In the genomic region with DNA sequence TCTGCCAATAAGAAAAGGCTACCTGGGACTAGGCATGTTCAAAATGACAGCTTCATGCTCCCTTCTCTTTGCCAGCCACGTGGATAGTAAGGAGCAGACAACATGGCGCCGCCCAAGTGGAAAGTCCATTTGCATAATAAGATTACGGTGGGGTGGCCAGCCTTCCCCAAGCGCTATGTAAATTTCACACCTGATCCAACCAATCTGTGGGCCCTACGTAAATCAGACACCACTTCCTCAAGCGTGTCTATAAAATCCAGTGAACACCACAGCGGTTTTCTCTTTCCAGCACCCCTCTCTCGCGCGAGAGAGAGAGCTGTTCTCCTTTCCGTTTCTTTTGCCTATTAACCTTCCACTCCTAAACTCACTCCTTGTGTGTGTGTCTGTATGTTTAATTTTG, we compare ENCODE assay signal across 20 cellular contexts.
A peak's percentile ranks its signal among the peaks of the same experiment; 100 is the strongest.
DNase-seq lines count a peak whose midpoint lies in the region; ATAC-seq and TF ChIP-seq lines count a peak whose summit lies in the region.
"Had no signal": no experiment of that assay in that cellular context is flagged by ENCODE, and none has a peak within 500 bp of the region (broad histone marks: within the 10 kb centered on the region; RNA-seq: fewer than 3 reads in every experiment).

No MANE protein-coding gene starts in this region.

- no peaks in the 10 kb centered on the region for H3K36me3 ChIP-seq in testis (ENCODE audit: low read depth, missing control alignments)
- H3K36me3 ChIP-seq: esophagus muscularis mucosa, gastroesophageal sphincter had no signal

- no peak overlapping the region for H3K27ac Mint-ChIP-seq in chondrocyte (ENCODE audit: unreplicated experiment)
- H3K27ac Mint-ChIP-seq in CD4-positive, alpha-beta T cell = no peak overlapping the region
- H3K27ac Mint-ChIP-seq: activated naive CD4-positive, alpha-beta T cell treated with anti-CD3 and anti-CD28 coated beads, Interleukin-2, amount 50 U/mL, for 72 hours; B cell; memory B cell; naive thymus-derived CD4-positive, alpha-beta T cell had no signal

- WGBS in testis, 2 donors = 47 to 48% methylated on average over 11 to 12 of the region's 12 CpGs

- no peak overlapping the region for H3K27ac ChIP-seq in testis
- H3K27ac ChIP-seq in CD4-positive, alpha-beta T cell (ENCODE audit: low read depth, low read length) = no peak overlapping the region
- H3K27ac ChIP-seq: esophagus muscularis mucosa, gastroesophageal sphincter, parathyroid adenoma had no signal

- H3K27me3 ChIP-seq in testis = no peaks in the 10 kb centered on the region
- no peaks in the 10 kb centered on the region for H3K27me3 ChIP-seq in CD4-positive, alpha-beta T cell (ENCODE audit: control insufficient read depth, insufficient read depth, low read length)

- no peaks in the 10 kb centered on the region for H3K9me3 ChIP-seq in testis
- no peaks in the 10 kb centered on the region for H3K9me3 ChIP-seq in CD4-positive, alpha-beta T cell (ENCODE audit: control insufficient read depth, low read length)

- H3K4me1 Mint-ChIP-seq in chondrocyte (ENCODE audit: low read depth) = no peaks in the 10 kb centered on the region
- no peaks in the 10 kb centered on the region for H3K4me1 Mint-ChIP-seq in CD4-positive, alpha-beta T cell (ENCODE audit: low read depth)
- H3K4me1 Mint-ChIP-seq: B cell; memory B cell; naive thymus-derived CD4-positive, alpha-beta T cell had no signal

- CTCF ChIA-PET in CD4-positive, alpha-beta T cell (lab: Charles Lee) = no interaction called here

- H3K36me3 Mint-ChIP-seq in chondrocyte (ENCODE audit: low read depth) = no peaks in the 10 kb centered on the region
- no peaks in the 10 kb centered on the region for H3K36me3 Mint-ChIP-seq in CD4-positive, alpha-beta T cell (ENCODE audit: low read depth)
- H3K36me3 Mint-ChIP-seq: memory B cell; naive thymus-derived CD4-positive, alpha-beta T cell had no signal

- POLR2A ChIA-PET in CD4-positive, alpha-beta T cell (lab: Charles Lee) = no interaction called here

- no peak overlapping the region for H3K4me3 Mint-ChIP-seq in chondrocyte (ENCODE audit: unreplicated experiment)
- no peak overlapping the region for H3K4me3 Mint-ChIP-seq in CD4-positive, alpha-beta T cell
- H3K4me3 Mint-ChIP-seq: activated T-cell treated with anti-CD3 and anti-CD28 coated beads, Interleukin-2, amount 50 U/mL, for 4 hours; B cell; memory B cell; naive thymus-derived CD4-positive, alpha-beta T cell had no signal

- intact Hi-C loops in testis (cut with DNase I; ENCODE audit: low total_unique reads) = no loop called here
- intact Hi-C loops in CD4-positive, alpha-beta T cell (cut with DNase I, micrococcal nuclease) = loop anchor here in 1 of 2 experiments (10.0 kb wide), 1 partner anchor 65 kb away; no protein-coding TSS in a partner anchor

- no peak for TF ChIP-seq POLR2A in testis (IDR thresholded peaks at IDR 0.05)

- no peak for ATAC-seq in HG03135 (IDR thresholded peaks at IDR 0.05; ENCODE audit: unreplicated experiment)
- ATAC-seq in CD4-positive, alpha-beta T cell (ENCODE audit: poor library complexity) = no peak
- ATAC-seq: activated naive CD4-positive, alpha-beta T cell treated with anti-CD3 and anti-CD28 coated beads, Interleukin-2, amount 50 U/mL, for 72 hours; activated T-cell treated with anti-CD3 and anti-CD28 coated beads, Interleukin-2, amount 50 U/mL, for 4 hours; gastroesophageal sphincter; naive thymus-derived CD4-positive, alpha-beta T cell had no signal

- peak; percentile 11 for DNase-seq in DMS53 (lab: John Stamatoyannopoulos, UW)
- no peak for DNase-seq in DMS53 treated with DMSO at 0.1 percent for 48 hours (lab: John Stamatoyannopoulos, UW; ENCODE audit: unreplicated experiment)
- DNase-seq in NCI-H2227 treated with DMSO at 0.1 percent for 48 hours (lab: John Stamatoyannopoulos, UW) = peak; percentile 68
- peak; percentile 41 to 52 for DNase-seq in SHP77 (lab: John Stamatoyannopoulos, UW)
- peak; percentile 26 for DNase-seq in testis
- no peak for DNase-seq in chondrocyte (ENCODE audit: low spot score)
- no peak for DNase-seq in CD4-positive, alpha-beta T cell
- DNase-seq: 8988T; activated T-cell treated with anti-CD3 and anti-CD28 coated beads, Interleukin-2, amount 50 U/mL, for 4 hours; effector CD8-positive, alpha-beta T cell; Kasumi-1; naive thymus-derived CD4-positive, alpha-beta T cell; SIG-M5 had no signal

- H3K27me3 Mint-ChIP-seq in chondrocyte (ENCODE audit: low read depth) = peaks cover 2% of the 10 kb centered on the region
- no peaks in the 10 kb centered on the region for H3K27me3 Mint-ChIP-seq in CD4-positive, alpha-beta T cell

- peaks cover 20% of the 10 kb centered on the region for H3K9me3 Mint-ChIP-seq in chondrocyte (ENCODE audit: low read depth)
- peaks cover 3% of the 10 kb centered on the region for H3K9me3 Mint-ChIP-seq in CD4-positive, alpha-beta T cell

- peak overlapping the region in 1 of 2 donors; percentile 19 for H3K4me3 ChIP-seq in testis
- H3K4me3 ChIP-seq: esophagus muscularis mucosa, gastroesophageal sphincter had no signal

- TF ChIP-seq CTCF in testis (IDR thresholded peaks at IDR 0.05) (no peak), chondrocyte (IDR thresholded peaks at IDR 0.05) (no peak)
- TF ChIP-seq CTCF in CD4-positive, alpha-beta T cell (IDR thresholded peaks at IDR 0.05) = no peak

- no peaks in the 10 kb centered on the region for H3K4me1 ChIP-seq in testis
- H3K4me1 ChIP-seq: gastroesophageal sphincter, parathyroid adenoma had no signal

Comparison
In these comparisons a context has a peak if more than half of its experiments do, and no peak if none do; other contexts are left out.
1. DNase-seq: peak in DMS53 (single experiment), NCI-H2227 treated with DMSO at 0.1 percent for 48 hours (single experiment), SHP77 (2 of 2) and testis (single experiment); none in DMS53 treated with DMSO at 0.1 percent for 48 hours (single experiment), chondrocyte (single experiment) and CD4-positive, alpha-beta T cell (0 of 10).